ENCODE assay signal across 10 cellular contexts in the genomic region with DNA sequence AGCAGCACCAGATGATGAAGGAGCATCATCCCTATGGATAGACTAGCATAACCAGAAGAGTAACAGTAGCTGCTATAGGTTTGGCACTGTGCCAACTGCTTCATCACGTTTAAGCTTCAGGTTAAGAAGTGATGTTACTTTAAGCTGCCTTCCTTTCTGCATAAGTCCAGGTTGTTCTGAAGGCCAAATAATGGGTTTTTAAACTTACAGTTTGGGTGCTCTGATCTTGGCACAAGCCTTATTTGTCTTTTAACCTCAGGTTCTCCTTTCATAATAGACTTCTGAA. TPM values are rescaled to one million over a fixed set of nuclear protein-coding genes. Genes with fewer than 3 reads are reported as not detected.
DNase-seq lines count a peak whose midpoint lies in the region; ATAC-seq, FAIRE-seq and TF ChIP-seq lines count a peak whose summit lies in the region.
"Had no signal": no experiment of that assay in that cellular context is flagged by ENCODE, and none has a peak within 500 bp of the region (broad histone marks: within the 10 kb centered on the region; RNA-seq: fewer than 3 reads in every experiment).

No MANE protein-coding gene starts in this region.

- no peaks in the 10 kb centered on the region for H3K27me3 Mint-ChIP-seq in activated T-helper 1 cell treated with anti-CD3 and anti-CD28 coated beads, Interleukin-12 subunit alpha, Interleukin-12 subunit beta, Interleukin-2, Interleukin-4 antibody, amounts not matched to agents 30 ng/mL and 10 ng/mL and 1 ng/mL, durations not matched to agents 14 hours and 24 hours and 36 hours (ENCODE audit: insufficient read depth)

- no peaks in the 10 kb centered on the region for H3K9me3 Mint-ChIP-seq in activated T-helper 1 cell treated with anti-CD3 and anti-CD28 coated beads, Interleukin-12 subunit alpha, Interleukin-12 subunit beta, Interleukin-2, Interleukin-4 antibody, amounts not matched to agents 30 ng/mL and 10 ng/mL and 1 ng/mL, durations not matched to agents 14 hours and 24 hours and 36 hours
- H3K9me3 Mint-ChIP-seq: brain had no signal

- H3K9me3 ChIP-seq in keratinocyte (ENCODE audit: control insufficient read depth, low read depth, low read length) (no peaks in the 10 kb centered on the region), MM.1S (replicated peaks; ENCODE audit: insufficient read depth, low read length) (no peaks in the 10 kb centered on the region)

- FAIRE-seq in HTR-8/SVneo (lab: Jason Lieb, UNC), result peak; percentile 28
- FAIRE-seq in keratinocyte (lab: Jason Lieb, UNC), result peak; percentile 83

- H3K9me1 ChIP-seq in keratinocyte (ENCODE audit: control insufficient read depth, extremely low read depth, insufficient read depth, low read length), result no peaks in the 10 kb centered on the region

- TF ChIP-seq CTCF in keratinocyte (optimal IDR thresholded peaks at IDR 0.05 in 1 of 3, IDR thresholded peaks at IDR 0.05 in 1 of 3, conservative IDR thresholded peaks at IDR 0.05 in 1 of 3; ENCODE audit: extremely low read depth in 1 of 3, insufficient read depth in 2 of 3, low read length in 3 of 3) (no peak), MM.1S (IDR thresholded peaks at IDR 0.05; ENCODE audit: low read length) (no peak)

- no peak overlapping the region for H3K4me3 ChIP-seq in keratinocyte (ENCODE audit: control insufficient read depth in 2 of 3, extremely low read depth in 1 of 3, insufficient read depth in 2 of 3, low read depth in 1 of 3, low read length in 3 of 3)
- no peak overlapping the region for H3K4me3 ChIP-seq in MM.1S (ENCODE audit: low read length)

- H3K79me2 ChIP-seq in keratinocyte (ENCODE audit: control insufficient read depth, insufficient read depth, low read length) (peaks cover 50% of the 10 kb centered on the region), MM.1S (ENCODE audit: low read length) (no peaks in the 10 kb centered on the region)

- H3K27ac Mint-ChIP-seq in activated T-helper 1 cell treated with anti-CD3 and anti-CD28 coated beads, Interleukin-12 subunit alpha, Interleukin-12 subunit beta, Interleukin-2, Interleukin-4 antibody, amounts not matched to agents 30 ng/mL and 10 ng/mL and 1 ng/mL, durations not matched to agents 14 hours and 24 hours and 36 hours, result peak overlapping the region; percentile 92

- H3K9me2 ChIP-seq in MM.1S (replicated peaks; ENCODE audit: insufficient read depth, low read length), result no peaks in the 10 kb centered on the region

- peaks cover 31% of the 10 kb centered on the region for H3K36me3 Mint-ChIP-seq in activated T-helper 1 cell treated with anti-CD3 and anti-CD28 coated beads, Interleukin-12 subunit alpha, Interleukin-12 subunit beta, Interleukin-2, Interleukin-4 antibody, amounts not matched to agents 30 ng/mL and 10 ng/mL and 1 ng/mL, durations not matched to agents 14 hours and 24 hours and 36 hours (ENCODE audit: low read depth)
- H3K36me3 Mint-ChIP-seq: brain had no signal

- no peak overlapping the region for H3K27ac ChIP-seq in keratinocyte (ENCODE audit: control insufficient read depth, insufficient read depth, low read length)
- H3K27ac ChIP-seq in MM.1S (ENCODE audit: low read length), result no peak overlapping the region

- H3K4me1 ChIP-seq in keratinocyte (ENCODE audit: control insufficient read depth, extremely low read depth, insufficient read depth, low read length) (peaks cover 14% of the 10 kb centered on the region), MM.1S (ENCODE audit: low read length) (no peaks in the 10 kb centered on the region)

- peak; percentile 48 for DNase-seq in Daoy (ENCODE audit: low read depth)
- no peak for DNase-seq in HTR-8/SVneo (ENCODE audit: insufficient read length, low spot score)
- peak; percentile 7 for DNase-seq in activated T-helper 1 cell treated with anti-CD3 and anti-CD28 coated beads, Interleukin-12 subunit alpha, Interleukin-12 subunit beta, Interleukin-2, Interleukin-4 antibody, amounts not matched to agents 30 ng/mL and 10 ng/mL and 1 ng/mL, durations not matched to agents 14 hours and 24 hours and 36 hours (ENCODE audit: low spot score)
- peak; percentile 33 for DNase-seq in keratinocyte (ENCODE audit: low read depth, low spot score)
- no peak for DNase-seq in cortex of kidney (lab: John Stamatoyannopoulos, UW)
- no peak for DNase-seq in MM.1S
- DNase-seq: NCI-H1092 treated with DMSO at 0.1 percent for 48 hours, Right ventricle myocardium superior had no signal

- H4K20me1 ChIP-seq in keratinocyte (ENCODE audit: control insufficient read depth, extremely low read depth, insufficient read depth, low read length), result no peaks in the 10 kb centered on the region
- H4K20me1 ChIP-seq in MM.1S (ENCODE audit: insufficient read depth, low read length), result no peaks in the 10 kb centered on the region

- H3K4me2 ChIP-seq in keratinocyte (ENCODE audit: control insufficient read depth, extremely low read depth, insufficient read depth, low read depth, low read length) (no peak overlapping the region), MM.1S (ENCODE audit: low read depth, low read length) (no peak overlapping the region)

- H2AFZ ChIP-seq in keratinocyte (ENCODE audit: control insufficient read depth, low read length) (no peak overlapping the region), MM.1S (ENCODE audit: low read length) (no peak overlapping the region)

- no peak overlapping the region for H3K9ac ChIP-seq in keratinocyte (ENCODE audit: control insufficient read depth, extremely low read depth, insufficient read depth, low read length)
- no peak overlapping the region for H3K9ac ChIP-seq in MM.1S (ENCODE audit: low read length)

- ATAC-seq in HG02798 (IDR thresholded peaks at IDR 0.05; ENCODE audit: poor library complexity, unreplicated experiment), result no peak

- H3K27me3 ChIP-seq in keratinocyte (ENCODE audit: control insufficient read depth, extremely low read depth, insufficient read depth, low read length), result no peaks in the 10 kb centered on the region
- H3K27me3 ChIP-seq in MM.1S (replicated peaks; ENCODE audit: insufficient read depth, low read length), result no peaks in the 10 kb centered on the region

- H3K36me3 ChIP-seq in keratinocyte (ENCODE audit: control insufficient read depth in 2 of 2, extremely low read depth in 1 of 2, insufficient read depth in 2 of 2, low read length in 2 of 2), result peaks cover 3 to 13% of the 10 kb centered on the region in 2 experiments
- no peaks in the 10 kb centered on the region for H3K36me3 ChIP-seq in MM.1S (replicated peaks; ENCODE audit: insufficient read depth, low read length)

- dilution Hi-C loops in keratinocyte (cut with MboI; ENCODE audit: extremely low pct_ligation_motif_present, low sequenced_read_pairs), result no loop called here

- intact Hi-C loops in activated T-helper 1 cell treated with anti-CD3 and anti-CD28 coated beads, Interleukin-12 subunit alpha, Interleukin-12 subunit beta, Interleukin-2, Interleukin-4 antibody, amounts not matched to agents 30 ng/mL and 10 ng/mL and 1 ng/mL, durations not matched to agents 14 hours and 24 hours and 36 hours (cut with micrococcal nuclease), result loop anchor here (1.0 kb wide), 1 partner anchor 8 kb away; no protein-coding TSS in a partner anchor

- H3F3A ChIP-seq in MM.1S (ENCODE audit: insufficient read depth, low read length), result no peaks in the 10 kb centered on the region

- peaks cover 97% of the 10 kb centered on the region for H3K4me1 Mint-ChIP-seq in activated T-helper 1 cell treated with anti-CD3 and anti-CD28 coated beads, Interleukin-12 subunit alpha, Interleukin-12 subunit beta, Interleukin-2, Interleukin-4 antibody, amounts not matched to agents 30 ng/mL and 10 ng/mL and 1 ng/mL, durations not matched to agents 14 hours and 24 hours and 36 hours (ENCODE audit: low read depth)

- peak overlapping the region; percentile 70 for H3K4me3 Mint-ChIP-seq in activated T-helper 1 cell treated with anti-CD3 and anti-CD28 coated beads, Interleukin-12 subunit alpha, Interleukin-12 subunit beta, Interleukin-2, Interleukin-4 antibody, amounts not matched to agents 30 ng/mL and 10 ng/mL and 1 ng/mL, durations not matched to agents 14 hours and 24 hours and 36 hours
- H3K4me3 Mint-ChIP-seq: brain had no signal

RNA-seq across cellular contexts. Expression of a gene that starts 50.7 kb away (rescaled TPM):
- 64.3 and 73.8 TPM in 2 replicates for total RNA-seq in Daoy (2014; rRNA removed; shearing (Covaris generic))
- total RNA-seq in activated T-helper 1 cell treated with anti-CD3 and anti-CD28 coated beads, Interleukin-12 subunit alpha, Interleukin-12 subunit beta, Interleukin-2, Interleukin-4 antibody, amounts not matched to agents 30 ng/mL and 10 ng/mL and 1 ng/mL, durations not matched to agents 14 hours and 24 hours and 36 hours, result 108 and 121 TPM in 2 replicates
- polyA plus RNA-seq in keratinocyte, result 13.4 to 37.2 TPM (median 27.9 TPM) in 3 replicates
- 73.5 TPM for polyA plus RNA-seq in keratinocyte (2011; ENCODE audit: low read depth)
- polyA plus RNA-seq in keratinocyte (2011; cell fraction: cytosol; rRNA removed), result 22.6 and 32.7 TPM in 2 replicates
- polyA plus RNA-seq in keratinocyte (2011; cell fraction: nucleus; rRNA removed), result 10.9 and 13.0 TPM in 2 replicates
- polyA plus RNA-seq in keratinocyte (2012; ENCODE audit: low replicate concordance), result 26.6 and 41.9 TPM in 2 replicates
- polyA minus RNA-seq in keratinocyte, result 2.9 to 15.8 TPM (median 10.3 TPM) in 3 replicates
- polyA minus RNA-seq in keratinocyte (2011; cell fraction: cytosol; rRNA and poly(A)+ RNA removed), result 26.7 TPM
- polyA minus RNA-seq in keratinocyte (2011; cell fraction: nucleus; rRNA and poly(A)+ RNA removed), result 5.6 and 15.5 TPM in 2 replicates

Comparison
In these comparisons a context has a peak if more than half of its experiments do, and no peak if none do; other contexts are left out.
1. DNase-seq: peak in Daoy (single experiment), activated T-helper 1 cell treated with anti-CD3 and anti-CD28 coated beads, Interleukin-12 subunit alpha, Interleukin-12 subunit beta, Interleukin-2, Interleukin-4 antibody, amounts not matched to agents 30 ng/mL and 10 ng/mL and 1 ng/mL, durations not matched to agents 14 hours and 24 hours and 36 hours (single experiment) and keratinocyte (single experiment); none in HTR-8/SVneo (single experiment), cortex of kidney (single experiment) and MM.1S (single experiment).